In genomic region chr3:28576590-28577220, GRCh38 we compare ENCODE assay signal across 12 cellular contexts.
DNase-seq lines count a peak whose midpoint lies in the region; ATAC-seq lines count a peak whose summit lies in the region.
"Had no signal": no experiment of that assay in that cellular context is flagged by ENCODE, and none has a peak within 500 bp of the region (broad histone marks: within the 10 kb centered on the region; RNA-seq: fewer than 3 reads in every experiment).

No MANE protein-coding gene starts in this region.

- no peaks in the 10 kb centered on the region for H3K36me3 ChIP-seq in urinary bladder (ENCODE audit: insufficient read depth)

- WGBS in urinary bladder, result 13% methylated on average over 9 of the region's 9 CpGs

- peak overlapping the region; percentile 11 for H3K27ac Mint-ChIP-seq in activated CD8-positive, alpha-beta memory T cell treated with anti-CD3 and anti-CD28 coated beads, Interleukin-2, amount 10 ng/mL, durations not matched to agents 7 days and 5 days
- H3K27ac Mint-ChIP-seq: activated T-cell treated with anti-CD3 and anti-CD28 coated beads, Interleukin-2, amount 50 U/mL, for 24 hours; HFFc6 had no signal

- no peaks in the 10 kb centered on the region for H3K9me3 Mint-ChIP-seq in activated CD8-positive, alpha-beta memory T cell treated with anti-CD3 and anti-CD28 coated beads, Interleukin-2, amount 10 ng/mL, durations not matched to agents 7 days and 5 days (ENCODE audit: low read depth)
- H3K9me3 Mint-ChIP-seq: activated T-cell treated with anti-CD3 and anti-CD28 coated beads, Interleukin-2, amount 50 U/mL, for 24 hours; HFFc6 had no signal

- DNase-seq in activated CD8-positive, alpha-beta memory T cell treated with anti-CD3 and anti-CD28 coated beads, Interleukin-2, amount 10 ng/mL, durations not matched to agents 7 days and 5 days, result no peak
- no peak for DNase-seq in activated CD8-positive, alpha-beta memory T cell treated with anti-CD3 and anti-CD28 coated beads, Interleukin-2, amount 50 U/mL, for 48 hours
- DNase-seq in dermis blood vessel endothelial cell (peak; percentile 1), midbrain (lab: John Stamatoyannopoulos, UW) (peak; percentile 54), A172 (ENCODE audit: low spot score) (no peak)
- DNase-seq in stimulated activated CD8-positive, alpha-beta memory T cell treated with anti-CD3 and anti-CD28 coated beads, Interleukin-4, amount 100 ng/mL, for 48 hours, result no peak
- DNase-seq: activated T-cell treated with anti-CD3 and anti-CD28 coated beads, Interleukin-2, amount 50 U/mL, for 24 hours; HFFc6; KBM-7 had no signal

- H3K4me3 Mint-ChIP-seq in activated CD8-positive, alpha-beta memory T cell treated with anti-CD3 and anti-CD28 coated beads, Interleukin-2, amount 10 ng/mL, durations not matched to agents 7 days and 5 days, result no peak overlapping the region
- H3K4me3 Mint-ChIP-seq: activated T-cell treated with anti-CD3 and anti-CD28 coated beads, Interleukin-2, amount 50 U/mL, for 24 hours; HFFc6 had no signal

- ATAC-seq in activated CD8-positive, alpha-beta memory T cell treated with anti-CD3 and anti-CD28 coated beads, Interleukin-2, amount 10 ng/mL, durations not matched to agents 7 days and 5 days, result no peak
- no peak for ATAC-seq in HG02970 (IDR thresholded peaks at IDR 0.05; ENCODE audit: low FRiP score, unreplicated experiment)

- H3K4me1 ChIP-seq in urinary bladder (ENCODE audit: insufficient read depth), result no peaks in the 10 kb centered on the region

- no peaks in the 10 kb centered on the region for H3K36me3 Mint-ChIP-seq in activated CD8-positive, alpha-beta memory T cell treated with anti-CD3 and anti-CD28 coated beads, Interleukin-2, amount 10 ng/mL, durations not matched to agents 7 days and 5 days

- H3K4me1 Mint-ChIP-seq in activated CD8-positive, alpha-beta memory T cell treated with anti-CD3 and anti-CD28 coated beads, Interleukin-2, amount 10 ng/mL, durations not matched to agents 7 days and 5 days, result peaks cover 2% of the 10 kb centered on the region

- no peak overlapping the region for H3K27ac ChIP-seq in urinary bladder (ENCODE audit: low read depth)
- H3K27ac ChIP-seq: epithelial cell of prostate had no signal

- H3K4me3 ChIP-seq in urinary bladder (ENCODE audit: low read depth, low read length), result peak overlapping the region; percentile 51

- H3K27me3 Mint-ChIP-seq in activated CD8-positive, alpha-beta memory T cell treated with anti-CD3 and anti-CD28 coated beads, Interleukin-2, amount 10 ng/mL, durations not matched to agents 7 days and 5 days, result peaks cover 61% of the 10 kb centered on the region

- CTCF ChIA-PET in activated CD8-positive, alpha-beta memory T cell treated with anti-CD3 and anti-CD28 coated beads, Interleukin-2, amount 10 ng/mL, durations not matched to agents 7 days and 5 days (lab: Charles Lee), result no interaction called here

Comparison
In these comparisons a context has a peak if more than half of its experiments do, and no peak if none do; other contexts are left out.
1. DNase-seq: peak in dermis blood vessel endothelial cell (single experiment) and midbrain (single experiment); none in activated CD8-positive, alpha-beta memory T cell treated with anti-CD3 and anti-CD28 coated beads, Interleukin-2, amount 10 ng/mL, durations not matched to agents 7 days and 5 days (single experiment), activated CD8-positive, alpha-beta memory T cell treated with anti-CD3 and anti-CD28 coated beads, Interleukin-2, amount 50 U/mL, for 48 hours (single experiment), stimulated activated CD8-positive, alpha-beta memory T cell treated with anti-CD3 and anti-CD28 coated beads, Interleukin-4, amount 100 ng/mL, for 48 hours (single experiment) and A172 (single experiment).